ENCODE assay signal across 14 cellular contexts in the genomic region with DNA sequence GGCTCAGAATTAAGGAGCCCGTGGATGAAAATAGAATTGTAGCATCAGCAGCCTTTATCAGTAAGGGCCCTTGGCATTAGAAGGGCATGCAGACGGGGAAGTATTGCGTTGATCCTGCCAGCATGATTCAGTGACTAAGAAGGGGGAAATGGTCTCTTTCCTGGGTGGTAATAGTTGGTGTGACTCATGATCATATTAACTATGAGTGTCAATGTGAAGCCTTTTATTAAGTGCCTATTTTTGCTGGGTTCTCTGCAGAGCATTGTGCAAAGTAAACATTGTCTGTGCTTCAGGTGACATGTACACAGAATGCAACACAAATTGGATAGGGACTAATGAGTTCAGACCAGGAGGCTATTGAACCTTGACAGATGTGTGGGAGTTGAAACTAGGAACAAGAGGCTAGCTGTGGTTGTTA. TPM values are rescaled to one million over a fixed set of nuclear protein-coding genes. Genes with fewer than 3 reads are reported as not detected.
DNase-seq lines count a peak whose midpoint lies in the region; ATAC-seq, FAIRE-seq and TF ChIP-seq lines count a peak whose summit lies in the region.
"Had no signal": no experiment of that assay in that cellular context is flagged by ENCODE, and none has a peak within 500 bp of the region (broad histone marks: within the 10 kb centered on the region; RNA-seq: fewer than 3 reads in every experiment).

No MANE protein-coding gene starts in this region.

- CTCF ChIA-PET in A549 (lab: Yijun Ruan, JAX), result interaction anchor here (1.0 to 2.0 kb wide), 3 partner anchors 9 to 43 kb away, joined by 3 to 10 read pairs (median 3); no protein-coding TSS in a partner anchor
- CTCF ChIA-PET in RWPE1 (lab: Yijun Ruan, JAX), result interaction anchor here (0.6 kb wide), 1 partner anchor 112 kb away, joined by 4 read pairs; no protein-coding TSS in a partner anchor

- no peaks in the 10 kb centered on the region for H3K27me3 ChIP-seq in GM23248 (replicated peaks; ENCODE audit: insufficient read depth)

- no peaks in the 10 kb centered on the region for H3K36me3 ChIP-seq in GM23248 (ENCODE audit: low read depth)

- no peaks in the 10 kb centered on the region for H3K79me2 ChIP-seq in GM23248 (ENCODE audit: insufficient read depth)

- DNase-seq in A549 (ENCODE audit: low read depth in 1 of 2, low spot score in 1 of 2), result peak; percentile 80 to 86
- peak; percentile 66 for DNase-seq in GM23248
- DNase-seq in RWPE1 (ENCODE audit: low spot score), result peak; percentile 86
- no peak for DNase-seq in left ventricle myocardium superior
- DNase-seq in NCI-H2081 (lab: John Stamatoyannopoulos, UW), result no peak
- DNase-seq: DND-41; effector memory CD4-positive, alpha-beta T cell; NCI-H1105 treated with DMSO at 0.1 percent for 48 hours; stimulated activated CD4-positive, alpha-beta T cell treated with anti-CD3 and anti-CD28 coated beads, Interleukin-15, amount 100 ng/mL, for 24 hours had no signal

- POLR2A ChIA-PET in A549 (lab: Yijun Ruan, JAX) (no interaction called here), RWPE1 (lab: Yijun Ruan, JAX; ENCODE audit: low non-redundant PET) (no interaction called here)

- peak overlapping the region; percentile 72 to 78 for H3K27ac ChIP-seq in A549
- H3K27ac ChIP-seq in GM23248, result no peak overlapping the region
- H3K27ac ChIP-seq in RWPE1, result no peak overlapping the region
- H3K27ac ChIP-seq: HL-60 had no signal

- peak in 1 of 2 experiments; percentile 50; a peak in 2 of 5 replicates for TF ChIP-seq RAD21 in A549 (conservative IDR thresholded peaks at IDR 0.05 in 1 of 2, IDR thresholded peaks at IDR 0.05 in 1 of 2)

- intact Hi-C loops in left ventricle myocardium superior (cut with micrococcal nuclease), result no loop called here

- in situ Hi-C loops in GM23248 (cut with MboI), result no loop called here

- no peak for TF ChIP-seq CTCF in A549 (IDR thresholded peaks at IDR 0.05)
- no peak for TF ChIP-seq CTCF in RWPE1 (conservative IDR thresholded peaks at IDR 0.05; ENCODE audit: low read depth)

- peak; percentile 79 for FAIRE-seq in A549 (lab: Jason Lieb, UNC)

- ATAC-seq in A549 (peak; percentile 95 to 97), left ventricle myocardium superior (peak; percentile 33), GM21786 (IDR thresholded peaks at IDR 0.05; ENCODE audit: unreplicated experiment) (no peak), GM18861 (IDR thresholded peaks at IDR 0.05; ENCODE audit: unreplicated experiment) (no peak), HG02623 (IDR thresholded peaks at IDR 0.05; ENCODE audit: unreplicated experiment) (no peak)

- TF ChIP-seq POLR2A in A549 (IDR thresholded peaks at IDR 0.05; ENCODE audit: low read length), result no peak

- H2AFZ ChIP-seq in GM23248, result no peak overlapping the region

- H3K4me3 ChIP-seq in A549 (no peak overlapping the region), GM23248 (no peak overlapping the region)

- peaks cover 41% of the 10 kb centered on the region for H3K9me3 ChIP-seq in A549
- H3K9me3 ChIP-seq in GM23248 (ENCODE audit: low read depth), result peaks cover 3% of the 10 kb centered on the region

- peaks cover 25% of the 10 kb centered on the region for H3K4me1 ChIP-seq in A549
- peaks cover 12% of the 10 kb centered on the region for H3K4me1 ChIP-seq in GM23248 (ENCODE audit: insufficient read depth)

- H3K9me2 ChIP-seq in GM23248 (ENCODE audit: insufficient read depth), result no peaks in the 10 kb centered on the region

- H4K20me1 ChIP-seq in GM23248 (ENCODE audit: insufficient read depth), result no peaks in the 10 kb centered on the region

- H3K4me2 ChIP-seq in A549, result peak overlapping the region; percentile 39
- H3K4me2 ChIP-seq in GM23248 (ENCODE audit: unreplicated experiment), result no peak overlapping the region

- no peak overlapping the region for H3K9ac ChIP-seq in GM23248

- WGBS in A549 (ENCODE audit: missing lambda C conversion rate), result 2% methylated on average over 3 of the region's 3 CpGs
- 19% methylated on average over 3 of the region's 3 CpGs for WGBS in GM23248 (ENCODE audit: low coverage in 1 of 2, low lambda C conversion rate in 2 of 2, missing lambda C conversion rate in 2 of 2), 2 experiments

- H3F3A ChIP-seq in GM23248 (ENCODE audit: insufficient read depth), result 0 out of 2 replicates have a peak, but pooled peaks cover 5% of the 10 kb centered on the region

- peak; percentile 89 to 91; a peak in 4 of 5 replicates for TF ChIP-seq EP300 in A549 (IDR thresholded peaks at IDR 0.05)

TF ChIP-seq in A549, 52 proteins besides CTCF, POLR2A, EP300 and RAD21 (continues in another document):
- TF ChIP-seq JUN (IDR thresholded peaks at IDR 0.05) (peak; percentile 84 to 96; a peak in 3 of 5 replicates), MAZ (IDR thresholded peaks at IDR 0.05; ENCODE audit: borderline replicate concordance, low read depth, low read length) (no peak), EHMT2 (IDR thresholded peaks at IDR 0.05; ENCODE audit: low read depth) (no peak), FOSL2 (IDR thresholded peaks at IDR 0.05) (peak; percentile 95), FOSL2 (CRISPR knock-in tag; IDR thresholded peaks at IDR 0.05) (peak; percentile 94), RNF2 (IDR thresholded peaks at IDR 0.05; ENCODE audit: borderline replicate concordance, low read depth) (no peak), CEBPB (IDR thresholded peaks at IDR 0.05) (peak; percentile 75 to 81), ZC3H11A (IDR thresholded peaks at IDR 0.05) (no peak), MAFK (IDR thresholded peaks at IDR 0.05; ENCODE audit: partially characterized antibody) (peak; percentile 61), TFCP2L1 (CRISPR knock-in tag; IDR thresholded peaks at IDR 0.05) (no peak), HOXB5 (CRISPR knock-in tag; IDR thresholded peaks at IDR 0.05) (0 out of 2 replicates have a peak, but pooled peaks have one; percentile 29)
- TF ChIP-seq, protein P1, sequence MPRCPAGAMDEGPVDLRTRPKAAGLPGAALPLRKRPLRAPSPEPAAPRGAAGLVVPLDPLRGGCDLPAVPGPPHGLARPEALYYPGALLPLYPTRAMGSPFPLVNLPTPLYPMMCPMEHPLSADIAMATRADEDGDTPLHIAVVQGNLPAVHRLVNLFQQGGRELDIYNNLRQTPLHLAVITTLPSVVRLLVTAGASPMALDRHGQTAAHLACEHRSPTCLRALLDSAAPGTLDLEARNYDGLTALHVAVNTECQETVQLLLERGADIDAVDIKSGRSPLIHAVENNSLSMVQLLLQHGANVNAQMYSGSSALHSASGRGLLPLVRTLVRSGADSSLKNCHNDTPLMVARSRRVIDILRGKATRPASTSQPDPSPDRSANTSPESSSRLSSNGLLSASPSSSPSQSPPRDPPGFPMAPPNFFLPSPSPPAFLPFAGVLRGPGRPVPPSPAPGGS (IDR thresholded peaks at IDR 0.05), result peak; percentile 81; the same call in 2 of the 3 replicates
- TF ChIP-seq, protein P2, sequence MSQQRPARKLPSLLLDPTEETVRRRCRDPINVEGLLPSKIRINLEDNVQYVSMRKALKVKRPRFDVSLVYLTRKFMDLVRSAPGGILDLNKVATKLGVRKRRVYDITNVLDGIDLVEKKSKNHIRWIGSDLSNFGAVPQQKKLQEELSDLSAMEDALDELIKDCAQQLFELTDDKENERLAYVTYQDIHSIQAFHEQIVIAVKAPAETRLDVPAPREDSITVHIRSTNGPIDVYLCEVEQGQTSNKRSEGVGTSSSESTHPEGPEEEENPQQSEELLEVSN (IDR thresholded peaks at IDR 0.05; ENCODE audit: borderline replicate concordance, low read depth), result no peak; the same call in 1 of the 2 replicates
- TF ChIP-seq, protein P3, sequence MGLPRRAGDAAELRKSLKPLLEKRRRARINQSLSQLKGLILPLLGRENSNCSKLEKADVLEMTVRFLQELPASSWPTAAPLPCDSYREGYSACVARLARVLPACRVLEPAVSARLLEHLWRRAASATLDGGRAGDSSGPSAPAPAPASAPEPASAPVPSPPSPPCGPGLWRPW (IDR thresholded peaks at IDR 0.05), result 0 out of 2 replicates have a peak, but pooled peaks have one; percentile 38
- TF ChIP-seq, protein P4, sequence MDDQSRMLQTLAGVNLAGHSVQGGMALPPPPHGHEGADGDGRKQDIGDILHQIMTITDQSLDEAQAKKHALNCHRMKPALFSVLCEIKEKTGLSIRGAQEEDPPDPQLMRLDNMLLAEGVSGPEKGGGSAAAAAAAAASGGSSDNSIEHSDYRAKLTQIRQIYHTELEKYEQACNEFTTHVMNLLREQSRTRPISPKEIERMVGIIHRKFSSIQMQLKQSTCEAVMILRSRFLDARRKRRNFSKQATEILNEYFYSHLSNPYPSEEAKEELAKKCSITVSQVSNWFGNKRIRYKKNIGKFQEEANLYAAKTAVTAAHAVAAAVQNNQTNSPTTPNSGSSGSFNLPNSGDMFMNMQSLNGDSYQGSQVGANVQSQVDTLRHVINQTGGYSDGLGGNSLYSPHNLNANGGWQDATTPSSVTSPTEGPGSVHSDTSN (IDR thresholded peaks at IDR 0.05), result no peak

RNA-seq across cellular contexts. Expression of a gene that starts 24.5 kb away (rescaled TPM):
- not detected in 2 replicates for polyA plus RNA-seq in A549 (2011; rRNA removed)
- polyA plus RNA-seq in A549 (2012; cell fraction: cytosol; rRNA removed), result not detected in 2 replicates
- polyA plus RNA-seq in A549 (2012; cell fraction: nucleus; rRNA removed), result not detected in 2 replicates
- not detected in 3 replicates for polyA plus RNA-seq in A549 (2017; fragmentation: RNase III; extraction: RNeasy Plus Mini Kit Qiagen cat#74134 plus additional on column Dnase treatment)
- not detected in 2 replicates for polyA minus RNA-seq in A549 (2011; rRNA and poly(A)+ RNA removed)
- not detected in 2 replicates for total RNA-seq in GM23248 (2014; rRNA removed; shearing (Covaris generic))
- not detected in 2 replicates for polyA plus RNA-seq in GM23248 (2016; fragmentation: Nextera tagmentation; extraction: Ambion mirVana)
- total RNA-seq in left ventricle myocardium superior, result 0.12 TPM

RNA-seq across cellular contexts. Expression of a gene that starts 54.9 kb away (rescaled TPM):
- 48.7 and 76.4 TPM in 2 replicates for polyA plus RNA-seq in A549 (2011; rRNA removed)
- polyA plus RNA-seq in A549 (2012; cell fraction: cytosol; rRNA removed), result 9.6 and 16.7 TPM in 2 replicates
- polyA plus RNA-seq in A549 (2012; cell fraction: nucleus; rRNA removed), result 7.3 and 11.0 TPM in 2 replicates
- polyA plus RNA-seq in A549 (2017; fragmentation: RNase III; extraction: RNeasy Plus Mini Kit Qiagen cat#74134 plus additional on column Dnase treatment), result 23.6 to 34.1 TPM (median 27.9 TPM) in 3 replicates
- 153 and 165 TPM in 2 replicates for polyA minus RNA-seq in A549 (2011; rRNA and poly(A)+ RNA removed)
- 0.38 TPM in 1 of 2 replicates, not detected in the other for total RNA-seq in GM23248 (2014; rRNA removed; shearing (Covaris generic))
- polyA plus RNA-seq in GM23248 (2016; fragmentation: Nextera tagmentation; extraction: Ambion mirVana), result not detected in 2 replicates
- total RNA-seq in left ventricle myocardium superior, result 0.35 TPM
- polyA plus RNA-seq: neural cell had no signal

RNA-seq across cellular contexts. Expression of a gene that starts 58.7 kb away (rescaled TPM):
- polyA plus RNA-seq in A549 (2011; rRNA removed) (not detected in 2 replicates), A549 (2017; fragmentation: RNase III; extraction: RNeasy Plus Mini Kit Qiagen cat#74134 plus additional on column Dnase treatment) (not detected in 3 replicates), GM23248 (2016; fragmentation: Nextera tagmentation; extraction: Ambion mirVana) (not detected in 2 replicates)
- 0.08 TPM in 1 of 2 replicates, not detected in the other for polyA plus RNA-seq in A549 (2012; cell fraction: cytosol; rRNA removed)
- polyA plus RNA-seq in A549 (2012; cell fraction: nucleus; rRNA removed), result 0.23 TPM in 1 of 2 replicates, not detected in the other
- not detected in 2 replicates for polyA minus RNA-seq in A549 (2011; rRNA and poly(A)+ RNA removed)
- total RNA-seq in GM23248 (2014; rRNA removed; shearing (Covaris generic)), result not detected in 2 replicates
- not detected for total RNA-seq in left ventricle myocardium superior
- polyA plus RNA-seq: neural cell had no signal

Comparison
In these comparisons a context has a peak if more than half of its experiments do, and no peak if none do; other contexts are left out.
1. ATAC-seq: peak in A549 (2 of 2) and left ventricle myocardium superior (single experiment); none in GM21786 (single experiment), GM18861 (single experiment) and HG02623 (single experiment).
2. DNase-seq: peak in A549 (2 of 2), GM23248 (single experiment) and RWPE1 (single experiment); none in left ventricle myocardium superior (single experiment) and NCI-H2081 (0 of 2).
3. H3K27ac ChIP-seq: peak in A549 (2 of 2); none in GM23248 (single experiment) and RWPE1 (single experiment).